14 cellular contexts compared by ENCODE assay signal in genomic region chr22:24430431-24431308, GRCh38. TPM values are rescaled to one million over a fixed set of nuclear protein-coding genes. Genes with fewer than 3 reads are reported as not detected.
DNase-seq lines count a peak whose midpoint lies in the region; ATAC-seq and TF ChIP-seq lines count a peak whose summit lies in the region.
"Had no signal": no experiment of that assay in that cellular context is flagged by ENCODE, and none has a peak within 500 bp of the region (broad histone marks: within the 10 kb centered on the region; RNA-seq: fewer than 3 reads in every experiment).

No MANE protein-coding gene starts in this region.

- ATAC-seq in HG03159 (IDR thresholded peaks at IDR 0.05; ENCODE audit: unreplicated experiment), result no peak
- ATAC-seq: mucosa of descending colon had no signal

- peaks cover 2% of the 10 kb centered on the region for H3K27me3 Mint-ChIP-seq in T-helper 2 cell treated with Interferon-gamma antibody and Interleukin-4, amounts not matched to agents 5 μg/mL and 100 μg/mL, for 36 hours (ENCODE audit: low read depth)

- no peak for TF ChIP-seq POLR2A in sigmoid colon (IDR thresholded peaks at IDR 0.05)
- no peak for TF ChIP-seq POLR2A in adrenal gland (IDR thresholded peaks at IDR 0.05)

- TF ChIP-seq CTCF in sigmoid colon (IDR thresholded peaks at IDR 0.05) (no peak), adrenal gland (IDR thresholded peaks at IDR 0.05) (no peak)

- peaks cover 73% of the 10 kb centered on the region for H3K4me1 Mint-ChIP-seq in T-helper 2 cell treated with Interferon-gamma antibody and Interleukin-4, amounts not matched to agents 5 μg/mL and 100 μg/mL, for 36 hours (ENCODE audit: low read depth)

- H3K27me3 ChIP-seq in sigmoid colon (no peaks in the 10 kb centered on the region), adrenal gland (no peaks in the 10 kb centered on the region)

- no peak overlapping the region for H3K4me3 Mint-ChIP-seq in T-helper 2 cell treated with Interferon-gamma antibody and Interleukin-4, amounts not matched to agents 5 μg/mL and 100 μg/mL, for 36 hours
- H3K4me3 Mint-ChIP-seq: brain had no signal

- H3K4me3 ChIP-seq in sigmoid colon (no peak overlapping the region), adrenal gland (no peak overlapping the region)
- H3K4me3 ChIP-seq: mucosa of descending colon, suprapubic skin had no signal

- H3K27ac ChIP-seq in sigmoid colon, result no peak overlapping the region
- peak overlapping the region in 1 of 5 donors; percentile 4 for H3K27ac ChIP-seq in adrenal gland
- H3K27ac ChIP-seq: suprapubic skin had no signal

- H3K9me3 Mint-ChIP-seq in T-helper 2 cell treated with Interferon-gamma antibody and Interleukin-4, amounts not matched to agents 5 μg/mL and 100 μg/mL, for 36 hours, result no peaks in the 10 kb centered on the region
- H3K9me3 Mint-ChIP-seq: brain had no signal

- 90 to 94% methylated on average over 14 of the region's 14 CpGs for WGBS in sigmoid colon, 2 donors
- 81 to 90% (median 89%) methylated on average over 7 to 14 of the region's 14 CpGs for WGBS in adrenal gland, 4 donors

- H3K27ac Mint-ChIP-seq in T-helper 2 cell treated with Interferon-gamma antibody and Interleukin-4, amounts not matched to agents 5 μg/mL and 100 μg/mL, for 36 hours, result peak overlapping the region; percentile 45

- H3K9me3 ChIP-seq in sigmoid colon (no peaks in the 10 kb centered on the region), adrenal gland (replicated peaks in 1 of 3) (no peaks in the 10 kb centered on the region)
- H3K9me3 ChIP-seq: mucosa of descending colon, suprapubic skin had no signal

- H3K4me1 ChIP-seq in sigmoid colon, result peaks cover 0 to 32% (median 28%) of the 10 kb centered on the region in 4 donors
- H3K4me1 ChIP-seq in adrenal gland (replicated peaks in 1 of 2), result peaks cover 14 to 44% of the 10 kb centered on the region in 2 donors

- H3K36me3 Mint-ChIP-seq in T-helper 2 cell treated with Interferon-gamma antibody and Interleukin-4, amounts not matched to agents 5 μg/mL and 100 μg/mL, for 36 hours (ENCODE audit: low read depth), result peaks cover 12% of the 10 kb centered on the region
- H3K36me3 Mint-ChIP-seq: brain had no signal

- H3K36me3 ChIP-seq in sigmoid colon (no peaks in the 10 kb centered on the region), adrenal gland (replicated peaks in 1 of 2) (no peaks in the 10 kb centered on the region)
- H3K36me3 ChIP-seq: suprapubic skin had no signal

- no peak for TF ChIP-seq EP300 in sigmoid colon (IDR thresholded peaks at IDR 0.05)

- no peak for DNase-seq in T-helper 2 cell treated with Interferon-gamma antibody and Interleukin-4, amounts not matched to agents 5 μg/mL and 100 μg/mL, for 36 hours (ENCODE audit: low spot score)
- no peak for DNase-seq in T-helper 2 cell
- peak; percentile 79 for DNase-seq in NCI-H446 treated with DMSO at 0.1 percent for 48 hours (lab: John Stamatoyannopoulos, UW)
- DNase-seq in cerebellum (ENCODE audit: low spot score), result peak; percentile 64
- peak; percentile 64 for DNase-seq in sigmoid colon
- no peak for DNase-seq in DMS79 treated with DMSO at 0.1 percent for 48 hours (lab: John Stamatoyannopoulos, UW)
- DNase-seq in adrenal gland, result no peak
- DNase-seq: NCI-H1930, OCI-M1, retina had no signal

- intact Hi-C loops in sigmoid colon (cut with DNase I), result no loop called here
- intact Hi-C loops in adrenal gland (cut with DNase I), result no loop called here

RNA-seq across cellular contexts. Expression of gene ADORA2A, which starts 3.3 kb away (rescaled TPM):
- total RNA-seq in cerebellum (12.9 TPM), sigmoid colon (1 to 10 TPM; 2.1 to 5.3 (median 3.3) TPM), adrenal gland (10 to 100 TPM in 4 of 8 donors, 1 to 10 TPM in 4; 5.1 to 16.4 (median 8.5) TPM)
- polyA plus RNA-seq in sigmoid colon (1 to 10 TPM; 1.2 to 9.3 (median 1.8) TPM), adrenal gland (1 to 10 TPM; 2.9 to 8.5 (median 3.9) TPM)

Comparison
In these comparisons a context has a peak if more than half of its experiments do, and no peak if none do; other contexts are left out.
1. DNase-seq: peak in NCI-H446 treated with DMSO at 0.1 percent for 48 hours (single experiment), cerebellum (single experiment) and sigmoid colon (single experiment); none in T-helper 2 cell treated with Interferon-gamma antibody and Interleukin-4, amounts not matched to agents 5 μg/mL and 100 μg/mL, for 36 hours (single experiment), T-helper 2 cell (0 of 5), DMS79 treated with DMSO at 0.1 percent for 48 hours (single experiment) and adrenal gland (0 of 7).